Comparison of ENCODE assay signal across 7 cellular contexts in the genomic region with DNA sequence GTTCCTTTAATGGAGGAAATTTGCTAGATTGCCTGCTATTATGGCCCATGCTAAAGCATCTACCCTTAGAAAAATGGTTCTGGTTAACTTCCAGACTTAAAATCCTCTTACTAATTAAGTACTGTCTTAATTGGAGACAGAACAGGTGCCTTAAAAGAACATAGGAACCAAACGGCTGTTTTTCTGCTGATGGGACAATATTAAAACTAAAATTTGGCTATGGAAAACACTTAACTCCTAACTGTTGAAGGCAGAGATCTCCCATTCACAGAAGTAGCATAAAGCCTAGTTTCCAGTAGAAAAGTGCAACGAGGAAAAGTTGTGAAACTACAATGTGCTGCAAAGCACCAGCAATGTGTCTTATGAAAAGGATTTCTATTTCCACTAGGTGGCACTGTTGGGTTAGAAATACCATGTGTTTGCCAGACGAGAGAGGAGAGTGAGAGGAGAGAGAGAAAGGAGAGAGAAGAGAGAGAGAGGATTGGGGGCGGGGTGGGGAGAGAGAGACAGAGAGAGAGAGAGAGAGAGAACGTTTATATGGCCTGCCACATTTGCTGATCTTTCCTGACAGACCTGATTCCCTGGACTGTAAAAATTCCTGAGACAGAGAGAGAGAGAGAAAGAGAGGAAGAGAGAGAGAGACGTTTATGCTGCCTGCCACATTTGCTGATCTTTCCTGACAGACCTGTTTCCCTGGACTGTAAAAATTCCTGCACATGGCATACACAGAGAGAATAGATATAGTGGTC. TPM values are rescaled to one million over a fixed set of nuclear protein-coding genes. Genes with fewer than 3 reads are reported as not detected.
DNase-seq lines count a peak whose midpoint lies in the region; ATAC-seq and TF ChIP-seq lines count a peak whose summit lies in the region.

No MANE protein-coding gene starts in this region.

- H3K9ac ChIP-seq in OCI-LY1 (ENCODE audit: low read length), result no peak overlapping the region

- no peaks in the 10 kb centered on the region for H3K4me1 ChIP-seq in OCI-LY1 (ENCODE audit: insufficient read depth, low read length, severe bottlenecking)

- no peak overlapping the region for H3K4me2 ChIP-seq in OCI-LY1 (ENCODE audit: low read length)

- intact Hi-C loops in posterior vena cava (cut with DNase I), result no loop called here

- peak; percentile 73 for TF ChIP-seq CTCF in OCI-LY1 (IDR thresholded peaks at IDR 0.05; ENCODE audit: low read length)

- no peaks in the 10 kb centered on the region for H3F3A ChIP-seq in OCI-LY1 (ENCODE audit: insufficient read depth, low read length)

- DNase-seq in GF-D8 (lab: John Stamatoyannopoulos, UW), result peak; percentile 1
- peak; percentile 78 for DNase-seq in dermis blood vessel endothelial cell
- DNase-seq in medulla oblongata (ENCODE audit: extremely low spot score), result peak; percentile 92
- DNase-seq in posterior vena cava (ENCODE audit: low spot score), result no peak

- no peaks in the 10 kb centered on the region for H3K27me3 ChIP-seq in OCI-LY1 (ENCODE audit: insufficient read depth, low read length)

- H2AFZ ChIP-seq in OCI-LY1 (ENCODE audit: low read length), result no peak overlapping the region

- no peaks in the 10 kb centered on the region for H4K20me1 ChIP-seq in OCI-LY1 (ENCODE audit: insufficient read depth, low read length)

- H3K9me3 ChIP-seq in OCI-LY1 (ENCODE audit: low read length), result peaks cover 4% of the 10 kb centered on the region; the same call in 1 of the 2 replicates

- H3K27ac ChIP-seq in OCI-LY1 (ENCODE audit: low read depth, low read length, poor library complexity, severe bottlenecking), result no peak overlapping the region

- no peaks in the 10 kb centered on the region for H3K79me2 ChIP-seq in OCI-LY1 (ENCODE audit: insufficient read depth, low read length)

- ATAC-seq in GM19463 (IDR thresholded peaks at IDR 0.05; ENCODE audit: unreplicated experiment), result peak; percentile 84
- ATAC-seq in HG03575 (IDR thresholded peaks at IDR 0.05; ENCODE audit: extremely low read depth, insufficient number of reproducible peaks, low FRiP score, unreplicated experiment), result peak; percentile 85

- H3K36me3 ChIP-seq in OCI-LY1 (ENCODE audit: insufficient read depth, low read length), result no peaks in the 10 kb centered on the region

- no peaks in the 10 kb centered on the region for H3K9me2 ChIP-seq in OCI-LY1 (ENCODE audit: low read depth, low read length)

- no peak overlapping the region for H3K4me3 ChIP-seq in OCI-LY1 (ENCODE audit: low read depth, low read length, poor library complexity, severe bottlenecking)

RNA-seq across cellular contexts. Expression of a gene that starts 51.5 kb away (rescaled TPM):
- total RNA-seq in dermis blood vessel endothelial cell (under 0.01 and 0.05 TPM in 2 replicates), posterior vena cava (under 1 TPM; 0.42 to 0.67 TPM)
